ENCODE assay signal across 2 cellular contexts in the genomic region with DNA sequence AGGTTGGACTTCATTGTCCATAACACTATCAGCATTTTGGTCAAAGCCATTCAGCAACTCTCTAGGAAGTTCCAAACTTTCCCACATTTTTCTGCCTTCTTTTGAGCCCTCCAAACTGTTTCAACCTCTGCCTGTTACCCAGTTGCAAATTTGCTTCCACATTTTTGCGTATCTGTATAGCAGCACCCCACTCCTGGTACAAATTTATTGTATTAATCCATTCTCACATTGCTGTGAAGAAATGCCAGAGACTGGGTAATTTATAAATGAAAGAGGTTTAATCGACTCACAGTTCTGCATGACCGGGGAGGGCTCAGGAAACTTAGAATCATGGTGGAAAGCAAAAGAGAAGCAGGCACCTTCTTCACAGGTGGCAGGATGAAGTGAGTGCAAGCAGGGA.
TF ChIP-seq lines count a peak whose summit lies in the region.

No MANE protein-coding gene starts in this region.

TF ChIP-seq in HEK293, 187 proteins besides CTCF, POLR2A, EP300 and RAD21 (continued from another document):
- TF ChIP-seq, protein P1, sequence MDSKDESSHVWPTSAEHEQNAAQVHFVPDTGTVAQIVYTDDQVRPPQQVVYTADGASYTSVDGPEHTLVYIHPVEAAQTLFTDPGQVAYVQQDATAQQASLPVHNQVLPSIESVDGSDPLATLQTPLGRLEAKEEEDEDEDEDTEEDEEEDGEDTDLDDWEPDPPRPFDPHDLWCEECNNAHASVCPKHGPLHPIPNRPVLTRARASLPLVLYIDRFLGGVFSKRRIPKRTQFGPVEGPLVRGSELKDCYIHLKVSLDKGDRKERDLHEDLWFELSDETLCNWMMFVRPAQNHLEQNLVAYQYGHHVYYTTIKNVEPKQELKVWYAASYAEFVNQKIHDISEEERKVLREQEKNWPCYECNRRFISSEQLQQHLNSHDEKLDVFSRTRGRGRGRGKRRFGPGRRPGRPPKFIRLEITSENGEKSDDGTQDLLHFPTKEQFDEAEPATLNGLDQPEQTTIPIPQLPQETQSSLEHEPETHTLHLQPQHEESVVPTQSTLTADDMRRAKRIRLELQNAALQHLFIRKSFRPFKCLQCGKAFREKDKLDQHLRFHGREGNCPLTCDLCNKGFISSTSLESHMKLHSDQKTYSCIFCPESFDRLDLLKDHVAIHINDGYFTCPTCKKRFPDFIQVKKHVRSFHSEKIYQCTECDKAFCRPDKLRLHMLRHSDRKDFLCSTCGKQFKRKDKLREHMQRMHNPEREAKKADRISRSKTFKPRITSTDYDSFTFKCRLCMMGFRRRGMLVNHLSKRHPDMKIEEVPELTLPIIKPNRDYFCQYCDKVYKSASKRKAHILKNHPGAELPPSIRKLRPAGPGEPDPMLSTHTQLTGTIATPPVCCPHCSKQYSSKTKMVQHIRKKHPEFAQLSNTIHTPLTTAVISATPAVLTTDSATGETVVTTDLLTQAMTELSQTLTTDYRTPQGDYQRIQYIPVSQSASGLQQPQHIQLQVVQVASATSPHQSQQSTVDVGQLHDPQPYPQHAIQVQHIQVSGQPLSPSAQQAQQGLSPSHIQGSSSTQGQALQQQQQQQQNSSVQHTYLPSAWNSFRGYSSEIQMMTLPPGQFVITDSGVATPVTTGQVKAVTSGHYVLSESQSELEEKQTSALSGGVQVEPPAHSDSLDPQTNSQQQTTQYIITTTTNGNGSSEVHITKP (tag by site-specific recombination; IDR thresholded peaks at IDR 0.05) = no peak
- TF ChIP-seq ZNF707 (tag by site-specific recombination; IDR thresholded peaks at IDR 0.05) = peak; percentile 75
TF ChIP-seq in HEK293: peak in this region for 1.

TF ChIP-seq in K562, 482 proteins besides CTCF, POLR2A, EP300 and RAD21 (continued from another document):
- no peak for TF ChIP-seq SPI1 (IDR thresholded peaks at IDR 0.05; ENCODE audit: borderline replicate concordance, low read depth, low read length)
